ENCODE assay signal across 2 cellular contexts in genomic region chr17:74728033-74728701, GRCh38.
TF ChIP-seq lines count a peak whose summit lies in the region.

No MANE protein-coding gene starts in this region.

TF ChIP-seq in A549, 52 proteins besides CTCF, POLR2A, EP300 and RAD21:
- TF ChIP-seq ZFP36 (IDR thresholded peaks at IDR 0.05; ENCODE audit: borderline replicate concordance, partially characterized antibody) (no peak), TFCP2L1 (CRISPR knock-in tag; IDR thresholded peaks at IDR 0.05) (no peak), KDM1A (IDR thresholded peaks at IDR 0.05; ENCODE audit: low read depth) (no peak), FOXS1 (CRISPR knock-in tag; IDR thresholded peaks at IDR 0.05) (no peak), RNF2 (IDR thresholded peaks at IDR 0.05; ENCODE audit: borderline replicate concordance, low read depth) (no peak)
- TF ChIP-seq, protein P1, sequence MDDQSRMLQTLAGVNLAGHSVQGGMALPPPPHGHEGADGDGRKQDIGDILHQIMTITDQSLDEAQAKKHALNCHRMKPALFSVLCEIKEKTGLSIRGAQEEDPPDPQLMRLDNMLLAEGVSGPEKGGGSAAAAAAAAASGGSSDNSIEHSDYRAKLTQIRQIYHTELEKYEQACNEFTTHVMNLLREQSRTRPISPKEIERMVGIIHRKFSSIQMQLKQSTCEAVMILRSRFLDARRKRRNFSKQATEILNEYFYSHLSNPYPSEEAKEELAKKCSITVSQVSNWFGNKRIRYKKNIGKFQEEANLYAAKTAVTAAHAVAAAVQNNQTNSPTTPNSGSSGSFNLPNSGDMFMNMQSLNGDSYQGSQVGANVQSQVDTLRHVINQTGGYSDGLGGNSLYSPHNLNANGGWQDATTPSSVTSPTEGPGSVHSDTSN (IDR thresholded peaks at IDR 0.05): no peak

TF ChIP-seq in IMR-90, 13 proteins besides CTCF, POLR2A, EP300 and RAD21:
- TF ChIP-seq RCOR1 (IDR thresholded peaks at IDR 0.05; ENCODE audit: insufficient replicate concordance, low read length) (no peak), FOS (IDR thresholded peaks at IDR 0.05; ENCODE audit: low read depth, low read length) (no peak), CEBPB (IDR thresholded peaks at IDR 0.05; ENCODE audit: low read depth, low read length) (no peak), RFX5 (IDR thresholded peaks at IDR 0.05; ENCODE audit: low read depth, low read length) (no peak), CHD1 (IDR thresholded peaks at IDR 0.05; ENCODE audit: low read depth, low read length) (no peak), MXI1 (IDR thresholded peaks at IDR 0.05; ENCODE audit: borderline replicate concordance, low read depth, low read length) (no peak), BHLHE40 (IDR thresholded peaks at IDR 0.05; ENCODE audit: low read depth, low read length) (no peak), USF2 (IDR thresholded peaks at IDR 0.05; ENCODE audit: low read depth, low read length) (no peak), MAFK (IDR thresholded peaks at IDR 0.05; ENCODE audit: low read depth, low read length) (no peak), NFE2L2 (IDR thresholded peaks at IDR 0.05; ENCODE audit: low read depth, low read length) (no peak), SMC3 (IDR thresholded peaks at IDR 0.05; ENCODE audit: low read depth, low read length) (no peak), MAZ (IDR thresholded peaks at IDR 0.05; ENCODE audit: borderline replicate concordance, low read depth, low read length) (no peak)
- TF ChIP-seq, protein P2, sequence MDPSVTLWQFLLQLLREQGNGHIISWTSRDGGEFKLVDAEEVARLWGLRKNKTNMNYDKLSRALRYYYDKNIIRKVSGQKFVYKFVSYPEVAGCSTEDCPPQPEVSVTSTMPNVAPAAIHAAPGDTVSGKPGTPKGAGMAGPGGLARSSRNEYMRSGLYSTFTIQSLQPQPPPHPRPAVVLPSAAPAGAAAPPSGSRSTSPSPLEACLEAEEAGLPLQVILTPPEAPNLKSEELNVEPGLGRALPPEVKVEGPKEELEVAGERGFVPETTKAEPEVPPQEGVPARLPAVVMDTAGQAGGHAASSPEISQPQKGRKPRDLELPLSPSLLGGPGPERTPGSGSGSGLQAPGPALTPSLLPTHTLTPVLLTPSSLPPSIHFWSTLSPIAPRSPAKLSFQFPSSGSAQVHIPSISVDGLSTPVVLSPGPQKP (IDR thresholded peaks at IDR 0.05; ENCODE audit: borderline replicate concordance, low read depth, low read length): no peak
